22 cellular contexts compared by ENCODE assay signal in genomic region chr15:80484312-80484981, GRCh38.
DNase-seq lines count a peak whose midpoint lies in the region; FAIRE-seq and TF ChIP-seq lines count a peak whose summit lies in the region.
"Had no signal": no experiment of that assay in that cellular context is flagged by ENCODE, and none has a peak within 500 bp of the region (broad histone marks: within the 10 kb centered on the region; RNA-seq: fewer than 3 reads in every experiment).

No MANE protein-coding gene starts in this region.

- H3K9me3 ChIP-seq in muscle layer of colon (ENCODE audit: low read length) (no peaks in the 10 kb centered on the region), uterus (no peaks in the 10 kb centered on the region)
- H3K9me3 ChIP-seq: breast epithelium, left ventricle myocardium inferior had no signal

- no peak for TF ChIP-seq CTCF in uterus (IDR thresholded peaks at IDR 0.05)

- peak overlapping the region; percentile 2 for H3K27ac ChIP-seq in muscle layer of colon (ENCODE audit: low read depth, low read length)
- peak overlapping the region in 1 of 2 donors; percentile 55 for H3K27ac ChIP-seq in uterus
- H3K27ac ChIP-seq: breast epithelium, left ventricle myocardium inferior, RWPE1 had no signal

- FAIRE-seq in endometrium (lab: Jason Lieb, UNC), result peak; percentile 96
- FAIRE-seq: GM12878, HTR-8/SVneo had no signal

- H3K4me3 ChIP-seq in muscle layer of colon (ENCODE audit: low read depth in 1 of 2, low read length in 2 of 2) (no peak overlapping the region), uterus (no peak overlapping the region)
- H3K4me3 ChIP-seq: breast epithelium, GM12878, left ventricle myocardium inferior had no signal

- DNase-seq in NCI-H510A treated with DMSO at 0.1 percent for 48 hours (lab: John Stamatoyannopoulos, UW) (peak; percentile 11), NCI-H510A (lab: John Stamatoyannopoulos, UW) (no peak), kidney tubule cell (ENCODE audit: low spot score) (no peak), uterus (no peak), DMS 273 treated with DMSO at 0.1 percent for 48 hours (lab: John Stamatoyannopoulos, UW) (no peak)
- DNase-seq in activated CD4-positive, alpha-beta T cell treated with anti-CD3 and anti-CD28 coated beads, Interleukin-2, amount 50 U/mL, for 4 hours, result no peak
- DNase-seq: activated CD4-positive, alpha-beta T cell treated with anti-CD3 and anti-CD28 coated beads for 36 hours; activated naive CD8-positive, alpha-beta T cell treated with anti-CD3 and anti-CD28 coated beads, Interleukin-2, amount 10 ng/mL, durations not matched to agents 7 days and 5 days; C1 segment of cervical spinal cord; GF-D8; H7; left ventricle myocardium inferior; NCI-H446; occipital lobe; stimulated activated CD4-positive, alpha-beta T cell treated with anti-CD3 and anti-CD28 coated beads, Interleukin-1b, Interleukin-23, amount 100 ng/mL, for 48 hours; stimulated activated naive CD8-positive, alpha-beta T cell treated with anti-CD3 and anti-CD28 coated beads, Interleukin-15, Interleukin-2, amounts not matched to agents 100 U/mL and 50 U/mL, for 24 hours had no signal

- no peaks in the 10 kb centered on the region for H3K36me3 ChIP-seq in muscle layer of colon (ENCODE audit: insufficient read depth, low read length)
- no peaks in the 10 kb centered on the region for H3K36me3 ChIP-seq in uterus
- H3K36me3 ChIP-seq: breast epithelium, left ventricle myocardium inferior had no signal

- no peak overlapping the region for H3K9ac ChIP-seq in muscle layer of colon (ENCODE audit: low read length)

- H3K27me3 ChIP-seq in muscle layer of colon (ENCODE audit: control insufficient read depth in 1 of 2, insufficient read depth in 2 of 2, low read length in 2 of 2), result no peaks in the 10 kb centered on the region
- H3K27me3 ChIP-seq in uterus, result no peaks in the 10 kb centered on the region
- H3K27me3 ChIP-seq: breast epithelium had no signal

- intact Hi-C loops in uterus (cut with DNase I; ENCODE audit: low total_unique reads), result no loop called here

- no peak for TF ChIP-seq POLR2A in uterus (IDR thresholded peaks at IDR 0.05)

- H3K4me1 ChIP-seq in muscle layer of colon (ENCODE audit: insufficient read depth, low read length) (peaks cover 42% of the 10 kb centered on the region), uterus (peaks cover 0 to 3% of the 10 kb centered on the region in 2 donors)
- H3K4me1 ChIP-seq: breast epithelium had no signal
